Comparison of ENCODE assay signal across 19 cellular contexts in genomic region chr2:120873958-120874357, GRCh38.
"Had no signal": no experiment of that assay in that cellular context is flagged by ENCODE, and none has a peak within 500 bp of the region (broad histone marks: within the 10 kb centered on the region; RNA-seq: fewer than 3 reads in every experiment).

No MANE protein-coding gene starts in this region.

- H3K27me3 ChIP-seq: breast epithelium, gastrocnemius medialis had no signal

- DNase-seq: activated CD4-positive, alpha-beta T cell treated with anti-CD3 and anti-CD28 coated beads, Interleukin-2, amount 10 ng/mL, durations not matched to agents 24 days and 14 days; activated CD8-positive, alpha-beta T cell treated with anti-CD3 and anti-CD28 coated beads, Interleukin-2, amount 10 ng/mL, durations not matched to agents 7 days and 5 days; activated naive CD4-positive, alpha-beta T cell treated with anti-CD3 and anti-CD28 coated beads, Interleukin-2, amount 10 ng/mL, durations not matched to agents 7 days and 5 days; activated naive CD8-positive, alpha-beta T cell treated with anti-CD3 and anti-CD28 coated beads, Interleukin-2, amount 50 U/mL, for 24 hours; activated T-cell treated with anti-CD3 and anti-CD28 coated beads, Interleukin-2, amount 50 U/mL, for 4 hours; anterior cingulate cortex; cerebellar nuclear complex; gastrocnemius medialis; immature natural killer cell; kidney glomerular epithelial cell; stimulated activated naive CD8-positive, alpha-beta T cell treated with anti-CD3 and anti-CD28 coated beads, Interleukin-15, Interleukin-2, amounts not matched to agents 100 U/mL and 50 U/mL, for 24 hours; substantia nigra; T1000; trophoblast cell had no signal

- H3K27ac ChIP-seq: breast epithelium, epithelial cell of prostate had no signal

- H3K4me1 ChIP-seq: breast epithelium had no signal

- H3K9me3 ChIP-seq: breast epithelium, gastrocnemius medialis had no signal

- H3K9me3 Mint-ChIP-seq: activated CD4-positive, alpha-beta T cell treated with anti-CD3 and anti-CD28 coated beads, Interleukin-2, amount 10 ng/mL, durations not matched to agents 24 days and 14 days; activated naive CD4-positive, alpha-beta T cell treated with anti-CD3 and anti-CD28 coated beads, Interleukin-2, amount 10 ng/mL, durations not matched to agents 7 days and 5 days; activated naive CD8-positive, alpha-beta T cell treated with anti-CD3 and anti-CD28 coated beads, Interleukin-2, amount 50 U/mL, for 24 hours; activated T-cell treated with anti-CD3 and anti-CD28 coated beads, Interleukin-2, amount 50 U/mL, for 4 hours; dendritic cell treated with granulocyte-macrophage colony-stimulating factor and Interleukin-4, amounts not matched to agents 40 ng/mL and 50 ng/mL, for 4 days; immature natural killer cell; mesothelial cell of epicardium; natural killer cell treated with Interleukin-12 subunit alpha and Interleukin-12 subunit beta and Interleukin-15 and Interleukin-18, amount 100 ng/mL, for 72 hours had no signal

- H3K36me3 Mint-ChIP-seq: activated naive CD4-positive, alpha-beta T cell treated with anti-CD3 and anti-CD28 coated beads, Interleukin-2, amount 10 ng/mL, durations not matched to agents 7 days and 5 days; immature natural killer cell; mesothelial cell of epicardium; natural killer cell treated with Interleukin-12 subunit alpha and Interleukin-12 subunit beta and Interleukin-15 and Interleukin-18, amount 100 ng/mL, for 72 hours had no signal

- H3K4me3 ChIP-seq: breast epithelium, gastrocnemius medialis had no signal

- ATAC-seq: activated CD8-positive, alpha-beta T cell treated with anti-CD3 and anti-CD28 coated beads, Interleukin-2, amount 10 ng/mL, durations not matched to agents 7 days and 5 days; activated naive CD8-positive, alpha-beta T cell treated with anti-CD3 and anti-CD28 coated beads, Interleukin-2, amount 50 U/mL, for 24 hours; activated T-cell treated with anti-CD3 and anti-CD28 coated beads, Interleukin-2, amount 50 U/mL, for 4 hours; gastrocnemius medialis; natural killer cell treated with Interleukin-12 subunit alpha and Interleukin-12 subunit beta and Interleukin-15 and Interleukin-18, amount 100 ng/mL, for 72 hours; stimulated activated naive CD8-positive, alpha-beta T cell treated with anti-CD3 and anti-CD28 coated beads, Interleukin-15, Interleukin-2, amounts not matched to agents 100 U/mL and 50 U/mL, for 24 hours had no signal

- H3K36me3 ChIP-seq: breast epithelium, gastrocnemius medialis had no signal

- H3K4me3 Mint-ChIP-seq: activated CD4-positive, alpha-beta T cell treated with anti-CD3 and anti-CD28 coated beads, Interleukin-2, amount 10 ng/mL, durations not matched to agents 24 days and 14 days; activated CD8-positive, alpha-beta T cell treated with anti-CD3 and anti-CD28 coated beads, Interleukin-2, amount 10 ng/mL, durations not matched to agents 7 days and 5 days; activated naive CD4-positive, alpha-beta T cell treated with anti-CD3 and anti-CD28 coated beads, Interleukin-2, amount 10 ng/mL, durations not matched to agents 7 days and 5 days; activated naive CD8-positive, alpha-beta T cell treated with anti-CD3 and anti-CD28 coated beads, Interleukin-2, amount 50 U/mL, for 24 hours; activated T-cell treated with anti-CD3 and anti-CD28 coated beads, Interleukin-2, amount 50 U/mL, for 4 hours; dendritic cell treated with granulocyte-macrophage colony-stimulating factor and Interleukin-4, amounts not matched to agents 40 ng/mL and 50 ng/mL, for 4 days; immature natural killer cell; mesothelial cell of epicardium; natural killer cell treated with Interleukin-12 subunit alpha and Interleukin-12 subunit beta and Interleukin-15 and Interleukin-18, amount 100 ng/mL, for 72 hours had no signal

- H3K27ac Mint-ChIP-seq: activated CD4-positive, alpha-beta T cell treated with anti-CD3 and anti-CD28 coated beads, Interleukin-2, amount 10 ng/mL, durations not matched to agents 24 days and 14 days; activated CD8-positive, alpha-beta T cell treated with anti-CD3 and anti-CD28 coated beads, Interleukin-2, amount 10 ng/mL, durations not matched to agents 7 days and 5 days; activated naive CD4-positive, alpha-beta T cell treated with anti-CD3 and anti-CD28 coated beads, Interleukin-2, amount 10 ng/mL, durations not matched to agents 7 days and 5 days; activated naive CD8-positive, alpha-beta T cell treated with anti-CD3 and anti-CD28 coated beads, Interleukin-2, amount 50 U/mL, for 24 hours; dendritic cell treated with granulocyte-macrophage colony-stimulating factor and Interleukin-4, amounts not matched to agents 40 ng/mL and 50 ng/mL, for 4 days; immature natural killer cell; mesothelial cell of epicardium; natural killer cell treated with Interleukin-12 subunit alpha and Interleukin-12 subunit beta and Interleukin-15 and Interleukin-18, amount 100 ng/mL, for 72 hours had no signal

- H3K4me1 Mint-ChIP-seq: activated CD4-positive, alpha-beta T cell treated with anti-CD3 and anti-CD28 coated beads, Interleukin-2, amount 10 ng/mL, durations not matched to agents 24 days and 14 days; activated naive CD4-positive, alpha-beta T cell treated with anti-CD3 and anti-CD28 coated beads, Interleukin-2, amount 10 ng/mL, durations not matched to agents 7 days and 5 days; activated naive CD8-positive, alpha-beta T cell treated with anti-CD3 and anti-CD28 coated beads, Interleukin-2, amount 50 U/mL, for 24 hours; immature natural killer cell had no signal
